In the genomic region with DNA sequence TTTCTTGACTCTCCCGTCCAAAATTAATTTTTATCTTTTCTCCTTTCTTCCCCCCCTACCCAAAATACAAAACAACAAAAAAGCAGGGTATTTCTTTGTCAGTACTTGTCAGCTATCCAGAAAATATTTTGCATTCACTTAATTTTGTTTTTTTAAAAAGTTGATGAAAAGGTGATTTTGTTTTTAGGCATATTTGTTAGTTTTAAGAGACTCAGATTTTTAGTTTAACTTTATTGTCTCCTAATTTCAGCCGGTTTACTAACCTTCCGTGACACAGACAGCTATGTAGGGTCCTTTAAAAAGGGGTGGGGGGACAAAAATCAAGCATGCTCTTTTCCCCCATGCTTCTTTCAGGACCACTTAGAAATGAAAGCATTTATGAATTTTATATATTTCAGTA, we compare ENCODE assay signal across 8 cellular contexts. TPM values are rescaled to one million over a fixed set of nuclear protein-coding genes. Genes with fewer than 3 reads are reported as not detected.
DNase-seq lines count a peak whose midpoint lies in the region; ATAC-seq and TF ChIP-seq lines count a peak whose summit lies in the region.

No MANE protein-coding gene starts in this region.

- no peak for TF ChIP-seq RAD21 in neural cell (conservative IDR thresholded peaks at IDR 0.05)

- DNase-seq in NT2/D1 (ENCODE audit: low read depth, low spot score) (no peak), epithelial cell of proximal tubule (ENCODE audit: low read depth) (no peak), GM03348 (ENCODE audit: low spot score) (no peak), NCI-H1092 (lab: John Stamatoyannopoulos, UW) (no peak), HUDEP-2 (lab: John Stamatoyannopoulos, UW; ENCODE audit: unreplicated experiment in 76 of 76) (no peak)

- H3K9me3 ChIP-seq in NT2/D1 (ENCODE audit: insufficient read depth, low read length) = no peaks in the 10 kb centered on the region
- H3K9me3 ChIP-seq in neural cell (ENCODE audit: low read length) = no peaks in the 10 kb centered on the region

- no peaks in the 10 kb centered on the region for H3K9me2 ChIP-seq in neural cell (ENCODE audit: insufficient read depth, low read length)

- H3K4me3 ChIP-seq in ACC112 (ENCODE audit: low read depth, low read length) = peak overlapping the region; percentile 89
- peak overlapping the region; percentile 92 for H3K4me3 ChIP-seq in NT2/D1 (ENCODE audit: insufficient read length, low read depth)
- peak overlapping the region; percentile 56 for H3K4me3 ChIP-seq in epithelial cell of proximal tubule (ENCODE audit: low read depth, low read length)
- peak overlapping the region; percentile 75 for H3K4me3 ChIP-seq in neural cell (ENCODE audit: low read length)

- no peak for TF ChIP-seq EP300 in neural cell (conservative IDR thresholded peaks at IDR 0.05; ENCODE audit: poor library complexity, severe bottlenecking)

- H3F3A ChIP-seq in neural cell (ENCODE audit: insufficient read depth, low read length, poor library complexity, severe bottlenecking) = peaks cover 5% of the 10 kb centered on the region

- H3K27ac ChIP-seq in ACC112 (ENCODE audit: low read depth, low read length) (peak overlapping the region; percentile 45), neural cell (ENCODE audit: low read length) (peak overlapping the region; percentile 90)

- H3K4me1 ChIP-seq in ACC112 (ENCODE audit: control insufficient read depth, insufficient read depth, low read length, unreplicated experiment) (peaks cover 4% of the 10 kb centered on the region), NT2/D1 (ENCODE audit: insufficient read depth, insufficient read length) (no peaks in the 10 kb centered on the region)

- ATAC-seq in GM21367 (IDR thresholded peaks at IDR 0.05; ENCODE audit: unreplicated experiment) = no peak

- H2AFZ ChIP-seq in ACC112 (ENCODE audit: low read length, unreplicated experiment) (peak overlapping the region; percentile 97), neural cell (ENCODE audit: low read depth, low read length) (no peak overlapping the region)

- peak overlapping the region; percentile 95 for H3K4me2 ChIP-seq in neural cell (ENCODE audit: low read length)

- H3K79me2 ChIP-seq in ACC112 (ENCODE audit: control insufficient read depth, insufficient read depth, low read length, unreplicated experiment) (peaks cover 38% of the 10 kb centered on the region), neural cell (replicated peaks; ENCODE audit: insufficient read depth, low read length) (peaks cover 57% of the 10 kb centered on the region)

- TF ChIP-seq CTCF in epithelial cell of proximal tubule (conservative IDR thresholded peaks at IDR 0.05; ENCODE audit: low read depth, low read length) (no peak), neural cell (IDR thresholded peaks at IDR 0.05; ENCODE audit: poor library complexity, severe bottlenecking) (no peak)

- H3K9ac ChIP-seq in NT2/D1 (ENCODE audit: insufficient read length, low read depth) = peak overlapping the region; percentile 94
- H3K9ac ChIP-seq in neural cell (ENCODE audit: low read length) = peak overlapping the region; percentile 88

- H3K27me3 ChIP-seq in ACC112 (ENCODE audit: insufficient read depth, low read length) (no peaks in the 10 kb centered on the region), NT2/D1 (ENCODE audit: insufficient read depth, insufficient read length) (no peaks in the 10 kb centered on the region), neural cell (ENCODE audit: insufficient read depth, low read depth, low read length) (no peaks in the 10 kb centered on the region)

- H3K36me3 ChIP-seq in ACC112 (ENCODE audit: insufficient read depth, low read length) (no peaks in the 10 kb centered on the region), NT2/D1 (ENCODE audit: insufficient read depth, insufficient read length, low read length) (peaks cover 15% of the 10 kb centered on the region), neural cell (ENCODE audit: insufficient read depth, low read length) (no peaks in the 10 kb centered on the region)

- H4K20me1 ChIP-seq in neural cell (ENCODE audit: insufficient read depth) = no peaks in the 10 kb centered on the region

TF ChIP-seq in neural cell, 6 proteins besides CTCF, POLR2A, EP300 and RAD21:
- TF ChIP-seq MXI1 (conservative IDR thresholded peaks at IDR 0.05; ENCODE audit: poor library complexity, severe bottlenecking) (no peak), TAF1 (IDR thresholded peaks at IDR 0.05; ENCODE audit: low read depth) (peak; percentile 27)

RNA-seq across cellular contexts. Expression of gene PBX1, which starts 1.5 kb away (rescaled TPM):
- total RNA-seq in epithelial cell of proximal tubule = 3.0 and 4.4 TPM in 2 replicates
- polyA plus RNA-seq in neural cell = 42.4 and 48.1 TPM in 2 replicates
- polyA minus RNA-seq in neural cell = 233 and 303 TPM in 2 replicates
